1 cellular context compared by ENCODE assay signal in genomic region chr20:56422131-56422823, GRCh38.
TF ChIP-seq lines count a peak whose summit lies in the region.

No MANE protein-coding gene starts in this region.

TF ChIP-seq in SK-N-SH treated with all-trans-retinoic acid at 6 μM for 48 hours, 23 proteins besides CTCF, POLR2A, EP300 and RAD21 (continued from another document):
- TF ChIP-seq CREB5 (CRISPR knock-in tag; IDR thresholded peaks at IDR 0.05; ENCODE audit: low read depth) (no peak), ISL1 (CRISPR knock-in tag; IDR thresholded peaks at IDR 0.05) (no peak), OSR1 (CRISPR knock-in tag; IDR thresholded peaks at IDR 0.05) (no peak), ESRRG (CRISPR knock-in tag; IDR thresholded peaks at IDR 0.05) (no peak), ZNF70 (CRISPR knock-in tag; IDR thresholded peaks at IDR 0.05) (no peak), SNAI2 (CRISPR knock-in tag; IDR thresholded peaks at IDR 0.05) (no peak), TCF4 (CRISPR knock-in tag; IDR thresholded peaks at IDR 0.05; ENCODE audit: borderline replicate concordance) (no peak), TSHZ2 (CRISPR knock-in tag; IDR thresholded peaks at IDR 0.05) (no peak), ZFP3 (CRISPR knock-in tag; IDR thresholded peaks at IDR 0.05) (no peak)
